In genomic region chr4:152996101-152996500, GRCh38 we compare ENCODE assay signal across 14 cellular contexts. TPM values are rescaled to one million over a fixed set of nuclear protein-coding genes. Genes with fewer than 3 reads are reported as not detected.
DNase-seq lines count a peak whose midpoint lies in the region; ATAC-seq and TF ChIP-seq lines count a peak whose summit lies in the region.
"Had no signal": no experiment of that assay in that cellular context is flagged by ENCODE, and none has a peak within 500 bp of the region (broad histone marks: within the 10 kb centered on the region; RNA-seq: fewer than 3 reads in every experiment).

No MANE protein-coding gene starts in this region.

- H3K27ac ChIP-seq in right cardiac atrium (ENCODE audit: low read length), result no peak overlapping the region
- H3K27ac ChIP-seq in right atrium auricular region, result no peak overlapping the region
- H3K27ac ChIP-seq: neural progenitor cell had no signal

- 42% methylated on average over 5 of the region's 5 CpGs for WGBS in right cardiac atrium

- H3K4me1 ChIP-seq in right cardiac atrium (ENCODE audit: control insufficient read depth, insufficient read depth, low read length) (peaks cover 2% of the 10 kb centered on the region), right atrium auricular region (no peaks in the 10 kb centered on the region)

- H3K27me3 ChIP-seq in right cardiac atrium (ENCODE audit: control insufficient read depth, insufficient read depth) (no peaks in the 10 kb centered on the region), right atrium auricular region (no peaks in the 10 kb centered on the region)
- H3K27me3 ChIP-seq: neural progenitor cell had no signal

- no peaks in the 10 kb centered on the region for H3K36me3 ChIP-seq in right atrium auricular region
- H3K36me3 ChIP-seq: neural progenitor cell had no signal

- H3K9me3 ChIP-seq in right cardiac atrium (ENCODE audit: control insufficient read depth, low read length), result no peaks in the 10 kb centered on the region
- H3K9me3 ChIP-seq in right atrium auricular region, result no peaks in the 10 kb centered on the region

- DNase-seq in right cardiac atrium (no peak), right atrium auricular region (ENCODE audit: low spot score) (no peak), dermis blood vessel endothelial cell (peak; percentile 37), midbrain (lab: John Stamatoyannopoulos, UW) (peak; percentile 14), COR-L47 (lab: John Stamatoyannopoulos, UW) (no peak), NCI-H82 (lab: John Stamatoyannopoulos, UW) (no peak)
- no peak for DNase-seq in stimulated activated CD4-positive, alpha-beta T cell treated with anti-CD3 and anti-CD28 coated beads, Interleukin-4, amount 100 ng/mL, for 4 hours
- DNase-seq: ACHN; activated gamma-delta T cell; effector memory CD8-positive, alpha-beta T cell; NCI-H1092 treated with DMSO at 0.1 percent for 48 hours had no signal

- no peak for TF ChIP-seq CTCF in right atrium auricular region (IDR thresholded peaks at IDR 0.05)

- ATAC-seq in right cardiac atrium (peak; percentile 41 to 76), HG02571 (IDR thresholded peaks at IDR 0.05; ENCODE audit: unreplicated experiment) (no peak)
- ATAC-seq: effector memory CD8-positive, alpha-beta T cell; left lobe of liver had no signal

- intact Hi-C loops in right cardiac atrium (cut with DNase I), result no loop called here

- H3K4me3 ChIP-seq in right cardiac atrium (ENCODE audit: low read length), result no peak overlapping the region
- H3K4me3 ChIP-seq in right atrium auricular region, result no peak overlapping the region
- H3K4me3 ChIP-seq: neural progenitor cell had no signal

RNA-seq across cellular contexts. Expression of gene FHDC1, which starts 60.0 kb away (rescaled TPM):
- 1 to 10 TPM in 2 of 4 donors, under 1 TPM in 2; 0.37 to 1.3 (median 0.77) TPM for total RNA-seq in right cardiac atrium
- 0.25 TPM for polyA plus RNA-seq in right cardiac atrium
- total RNA-seq in right atrium auricular region, result under 1 TPM; 0.33 to 0.90 TPM
- 0.42 and 0.68 TPM in 2 replicates for total RNA-seq in dermis blood vessel endothelial cell

Comparison
In these comparisons a context has a peak if more than half of its experiments do, and no peak if none do; other contexts are left out.
1. DNase-seq: peak in dermis blood vessel endothelial cell (single experiment) and midbrain (single experiment); none in right cardiac atrium (0 of 3), right atrium auricular region (single experiment), COR-L47 (single experiment), NCI-H82 (single experiment) and stimulated activated CD4-positive, alpha-beta T cell treated with anti-CD3 and anti-CD28 coated beads, Interleukin-4, amount 100 ng/mL, for 4 hours (0 of 2).